8 cellular contexts compared by ENCODE assay signal in the genomic region with DNA sequence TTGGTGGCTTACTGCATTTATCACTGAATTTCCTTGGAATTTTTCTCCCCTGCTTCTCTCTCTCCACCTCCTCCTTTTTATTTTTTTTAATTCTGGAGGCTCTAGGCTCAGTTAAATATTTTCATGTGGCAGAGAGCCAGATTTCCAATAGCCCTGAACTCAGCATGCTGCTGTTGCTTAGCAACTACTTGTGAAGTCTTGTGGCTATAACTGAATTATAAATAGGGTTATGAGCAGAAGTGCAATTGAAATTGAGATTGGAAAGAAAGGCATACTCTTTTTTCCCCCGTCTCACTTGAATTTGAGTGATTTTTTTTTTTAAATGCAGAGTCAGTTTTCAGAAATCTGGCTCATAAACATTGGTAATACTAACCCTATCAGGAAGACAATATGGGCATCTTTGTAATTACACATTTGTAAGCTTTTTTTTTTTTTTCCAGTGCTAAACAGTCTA. TPM values are rescaled to one million over a fixed set of nuclear protein-coding genes. Genes with fewer than 3 reads are reported as not detected.
DNase-seq lines count a peak whose midpoint lies in the region; ATAC-seq and TF ChIP-seq lines count a peak whose summit lies in the region.

No MANE protein-coding gene starts in this region.

- H3K4me1 Mint-ChIP-seq in activated CD8-positive, alpha-beta T cell treated with anti-CD3 and anti-CD28 coated beads for 36 hours (ENCODE audit: low read depth): peaks cover 81% of the 10 kb centered on the region

- H3K4me3 Mint-ChIP-seq in activated CD8-positive, alpha-beta T cell treated with anti-CD3 and anti-CD28 coated beads for 36 hours: peak overlapping the region; percentile 67

- peaks cover 1% of the 10 kb centered on the region for H3K9me3 Mint-ChIP-seq in activated CD8-positive, alpha-beta T cell treated with anti-CD3 and anti-CD28 coated beads for 36 hours

- H3K27me3 Mint-ChIP-seq in activated CD8-positive, alpha-beta T cell treated with anti-CD3 and anti-CD28 coated beads for 36 hours: no peaks in the 10 kb centered on the region

- peaks cover 52% of the 10 kb centered on the region for H3K36me3 Mint-ChIP-seq in activated CD8-positive, alpha-beta T cell treated with anti-CD3 and anti-CD28 coated beads for 36 hours (ENCODE audit: low read depth)

- POLR2A ChIA-PET in activated CD8-positive, alpha-beta T cell treated with anti-CD3 and anti-CD28 coated beads for 36 hours (lab: Charles Lee): interaction anchor here (0.6 to 3.0 kb wide), 2 partner anchors 10 to 18 kb away, joined by 4 to 15 read pairs; no protein-coding TSS in a partner anchor

- ATAC-seq in activated CD8-positive, alpha-beta T cell treated with anti-CD3 and anti-CD28 coated beads for 36 hours: peak; percentile 51
- ATAC-seq in GM19397 (IDR thresholded peaks at IDR 0.05; ENCODE audit: unreplicated experiment) (no peak), HG03571 (IDR thresholded peaks at IDR 0.05; ENCODE audit: unreplicated experiment) (no peak)

- intact Hi-C loops in activated CD8-positive, alpha-beta T cell treated with anti-CD3 and anti-CD28 coated beads for 36 hours (cut with micrococcal nuclease): no loop called here

- no peak for TF ChIP-seq CTCF in activated CD8-positive, alpha-beta T cell treated with anti-CD3 and anti-CD28 coated beads for 36 hours (IDR thresholded peaks at IDR 0.05)

- DNase-seq in DMS53 treated with DMSO at 0.1 percent for 48 hours (lab: John Stamatoyannopoulos, UW; ENCODE audit: unreplicated experiment) (peak; percentile 76), H4 (ENCODE audit: low spot score) (peak; percentile 65), NCI-H1694 (lab: John Stamatoyannopoulos, UW) (peak; percentile 88), glomerular visceral epithelial cell (ENCODE audit: extremely low spot score) (peak; percentile 82), putamen (ENCODE audit: low spot score) (peak; percentile 58)
- no peak for DNase-seq in activated CD8-positive, alpha-beta T cell treated with anti-CD3 and anti-CD28 coated beads for 36 hours

- H3K27ac Mint-ChIP-seq in activated CD8-positive, alpha-beta T cell treated with anti-CD3 and anti-CD28 coated beads for 36 hours: peak overlapping the region; percentile 93

- CTCF ChIA-PET in activated CD8-positive, alpha-beta T cell treated with anti-CD3 and anti-CD28 coated beads for 36 hours (lab: Charles Lee): interaction anchor here (1.2 to 3.8 kb wide), 4 partner anchors 14 to 21 kb away, joined by 4 to 18 read pairs (median 4); no protein-coding TSS in a partner anchor

RNA-seq across cellular contexts. Expression of a gene that starts 38.3 kb away (rescaled TPM):
- 34.2 and 51.3 TPM in 2 replicates for total RNA-seq in H4 (2014; rRNA removed; shearing (Covaris generic))
- total RNA-seq in activated CD8-positive, alpha-beta T cell treated with anti-CD3 and anti-CD28 coated beads for 36 hours: 100 to 1,000 TPM; 101 to 107 TPM
